ENCODE assay signal across 23 cellular contexts in the genomic region with DNA sequence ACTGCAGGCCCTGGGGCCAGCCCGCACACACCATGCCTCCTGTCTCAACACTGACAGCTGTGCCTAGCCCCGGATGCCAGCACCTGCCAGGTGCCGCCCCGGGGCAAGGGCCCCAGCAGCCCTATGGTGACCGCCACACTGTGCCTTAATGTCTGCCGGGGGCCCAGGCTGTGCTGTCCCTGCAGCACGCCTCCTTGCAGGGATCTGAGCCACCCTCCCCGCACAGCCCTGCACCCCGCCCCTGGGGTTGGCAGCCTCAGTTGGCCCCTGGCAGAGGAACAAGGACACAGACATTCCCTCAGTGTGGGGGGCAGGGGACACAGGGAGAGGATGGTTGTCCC. TPM values are rescaled to one million over a fixed set of nuclear protein-coding genes. Genes with fewer than 3 reads are reported as not detected.
DNase-seq lines count a peak whose midpoint lies in the region; ATAC-seq and TF ChIP-seq lines count a peak whose summit lies in the region.
"Had no signal": no experiment of that assay in that cellular context is flagged by ENCODE, and none has a peak within 500 bp of the region (broad histone marks: within the 10 kb centered on the region; RNA-seq: fewer than 3 reads in every experiment).

No MANE protein-coding gene starts in this region.

- peaks cover 23% of the 10 kb centered on the region for H3K79me2 ChIP-seq in MM.1S (ENCODE audit: low read length)

- TF ChIP-seq CTCF in activated CD8-positive, alpha-beta T cell treated with anti-CD3 and anti-CD28 coated beads for 36 hours (IDR thresholded peaks at IDR 0.05), result no peak
- TF ChIP-seq CTCF in MM.1S (IDR thresholded peaks at IDR 0.05; ENCODE audit: low read length), result no peak

- intact Hi-C loops in activated CD8-positive, alpha-beta T cell treated with anti-CD3 and anti-CD28 coated beads for 36 hours (cut with micrococcal nuclease), result no loop called here
- intact Hi-C loops in right cardiac atrium (cut with DNase I), result no loop called here

- H3K27me3 Mint-ChIP-seq in activated CD8-positive, alpha-beta T cell treated with anti-CD3 and anti-CD28 coated beads, Interleukin-2, amount 10 ng/mL, durations not matched to agents 7 days and 5 days (ENCODE audit: low read depth), result no peaks in the 10 kb centered on the region
- H3K27me3 Mint-ChIP-seq in activated CD8-positive, alpha-beta T cell treated with anti-CD3 and anti-CD28 coated beads for 36 hours, result no peaks in the 10 kb centered on the region
- H3K27me3 Mint-ChIP-seq: activated naive CD8-positive, alpha-beta T cell treated with anti-CD3 and anti-CD28 coated beads, Interleukin-2, amount 50 U/mL, for 24 hours; CD4-positive, alpha-beta T cell; progenitor cell of endocrine pancreas had no signal

- H3K4me1 Mint-ChIP-seq in activated CD8-positive, alpha-beta T cell treated with anti-CD3 and anti-CD28 coated beads, Interleukin-2, amount 10 ng/mL, durations not matched to agents 7 days and 5 days (ENCODE audit: low read depth), result peaks cover 30% of the 10 kb centered on the region
- H3K4me1 Mint-ChIP-seq in activated CD8-positive, alpha-beta T cell treated with anti-CD3 and anti-CD28 coated beads for 36 hours (ENCODE audit: low read depth), result peaks cover 27% of the 10 kb centered on the region

- H4K20me1 ChIP-seq in MM.1S (ENCODE audit: insufficient read depth, low read length), result no peaks in the 10 kb centered on the region

- no peaks in the 10 kb centered on the region for H3K9me3 ChIP-seq in MM.1S (replicated peaks; ENCODE audit: insufficient read depth, low read length)
- H3K9me3 ChIP-seq in right cardiac atrium (ENCODE audit: control insufficient read depth, low read length), result no peaks in the 10 kb centered on the region
- H3K9me3 ChIP-seq: body of pancreas, stomach, thyroid gland had no signal

- H3K4me1 ChIP-seq in MM.1S (ENCODE audit: low read length) (peaks cover 38% of the 10 kb centered on the region), right cardiac atrium (ENCODE audit: control insufficient read depth, insufficient read depth, low read length) (peaks cover 5% of the 10 kb centered on the region)

- 89% methylated on average over 9 of the region's 9 CpGs for WGBS in right cardiac atrium

- no peak for ATAC-seq in activated CD8-positive, alpha-beta T cell treated with anti-CD3 and anti-CD28 coated beads, Interleukin-2, amount 10 ng/mL, durations not matched to agents 7 days and 5 days
- no peak for ATAC-seq in activated CD8-positive, alpha-beta T cell treated with anti-CD3 and anti-CD28 coated beads for 36 hours
- peak in 1 of 2 donors; percentile 10 for ATAC-seq in right cardiac atrium
- no peak for ATAC-seq in HG03432 (IDR thresholded peaks at IDR 0.05; ENCODE audit: unreplicated experiment)
- ATAC-seq: activated naive CD8-positive, alpha-beta T cell treated with anti-CD3 and anti-CD28 coated beads, Interleukin-2, amount 50 U/mL, for 24 hours; body of pancreas; left lobe of liver had no signal

- no peak overlapping the region for H3K4me3 ChIP-seq in MM.1S (ENCODE audit: low read length)
- H3K4me3 ChIP-seq in right cardiac atrium (ENCODE audit: low read length), result no peak overlapping the region
- H3K4me3 ChIP-seq: body of pancreas, SK-N-MC, stomach, thyroid gland had no signal

- H3K27ac Mint-ChIP-seq in activated CD8-positive, alpha-beta T cell treated with anti-CD3 and anti-CD28 coated beads, Interleukin-2, amount 10 ng/mL, durations not matched to agents 7 days and 5 days, result peak overlapping the region; percentile 25
- H3K27ac Mint-ChIP-seq in activated CD8-positive, alpha-beta T cell treated with anti-CD3 and anti-CD28 coated beads for 36 hours, result no peak overlapping the region
- H3K27ac Mint-ChIP-seq: activated naive CD8-positive, alpha-beta T cell treated with anti-CD3 and anti-CD28 coated beads, Interleukin-2, amount 50 U/mL, for 24 hours; progenitor cell of endocrine pancreas had no signal

- H3K27ac ChIP-seq in MM.1S (ENCODE audit: low read length) (peak overlapping the region; percentile 99; the same call in 1 of the 2 replicates), right cardiac atrium (ENCODE audit: low read length) (no peak overlapping the region)
- H3K27ac ChIP-seq: SK-N-MC, thyroid gland had no signal

- no peak overlapping the region for H3K4me2 ChIP-seq in MM.1S (ENCODE audit: low read depth, low read length)

- no peaks in the 10 kb centered on the region for H3K9me2 ChIP-seq in MM.1S (replicated peaks; ENCODE audit: insufficient read depth, low read length)

- POLR2A ChIA-PET in activated CD8-positive, alpha-beta T cell treated with anti-CD3 and anti-CD28 coated beads, Interleukin-2, amount 10 ng/mL, durations not matched to agents 7 days and 5 days (lab: Charles Lee), result interaction anchor here (1.0 kb wide), 1 partner anchor 8 kb away, joined by 3 read pairs; no protein-coding TSS in a partner anchor
- POLR2A ChIA-PET in activated CD8-positive, alpha-beta T cell treated with anti-CD3 and anti-CD28 coated beads for 36 hours (lab: Charles Lee), result interaction anchor here (0.6 to 1.3 kb wide), 2 partner anchors 12 to 34 kb away, joined by 3 to 4 read pairs; no protein-coding TSS in a partner anchor

- no peak for DNase-seq in activated CD8-positive, alpha-beta T cell treated with anti-CD3 and anti-CD28 coated beads, Interleukin-2, amount 10 ng/mL, durations not matched to agents 7 days and 5 days
- DNase-seq in activated CD8-positive, alpha-beta T cell treated with anti-CD3 and anti-CD28 coated beads for 36 hours, result no peak
- DNase-seq in MM.1S (no peak), right cardiac atrium (peak; percentile 14 to 67 (median 51)), SHP77 treated with DMSO at 0.1 percent for 48 hours (lab: John Stamatoyannopoulos, UW) (no peak)
- DNase-seq: 8988T; activated CD4-positive, CD25-positive, alpha-beta regulatory T cell treated with anti-CD3 and anti-CD28 coated beads, Interleukin-2, amount 50 U/mL, for 72 hours; activated effector memory CD4-positive, alpha-beta T cell treated with anti-CD3 and anti-CD28 coated beads, Interleukin-2, amount 50 U/mL, for 16 hours; activated naive CD8-positive, alpha-beta T cell treated with anti-CD3 and anti-CD28 coated beads, Interleukin-2, amount 50 U/mL, for 24 hours; body of pancreas; CD4-positive, alpha-beta T cell; HCEC 1CT; hypothalamus; immature natural killer cell; NCI-H1105 treated with DMSO at 0.1 percent for 48 hours; NCI-H1930; NCI-H526 treated with DMSO at 0.1 percent for 48 hours; stomach; thyroid gland had no signal

- no peak overlapping the region for H3K9ac ChIP-seq in MM.1S (ENCODE audit: low read length)

- H3K27me3 ChIP-seq in MM.1S (replicated peaks; ENCODE audit: insufficient read depth, low read length), result no peaks in the 10 kb centered on the region
- H3K27me3 ChIP-seq in right cardiac atrium (ENCODE audit: control insufficient read depth, insufficient read depth), result no peaks in the 10 kb centered on the region
- H3K27me3 ChIP-seq: body of pancreas, stomach, thyroid gland had no signal

- H3K9me3 Mint-ChIP-seq in activated CD8-positive, alpha-beta T cell treated with anti-CD3 and anti-CD28 coated beads, Interleukin-2, amount 10 ng/mL, durations not matched to agents 7 days and 5 days (ENCODE audit: insufficient read depth), result no peaks in the 10 kb centered on the region
- H3K9me3 Mint-ChIP-seq in activated CD8-positive, alpha-beta T cell treated with anti-CD3 and anti-CD28 coated beads for 36 hours, result no peaks in the 10 kb centered on the region
- H3K9me3 Mint-ChIP-seq: activated naive CD8-positive, alpha-beta T cell treated with anti-CD3 and anti-CD28 coated beads, Interleukin-2, amount 50 U/mL, for 24 hours; CD4-positive, alpha-beta T cell; immature natural killer cell had no signal

- no peak overlapping the region for H3K4me3 Mint-ChIP-seq in activated CD8-positive, alpha-beta T cell treated with anti-CD3 and anti-CD28 coated beads, Interleukin-2, amount 10 ng/mL, durations not matched to agents 7 days and 5 days
- H3K4me3 Mint-ChIP-seq in activated CD8-positive, alpha-beta T cell treated with anti-CD3 and anti-CD28 coated beads for 36 hours, result no peak overlapping the region
- H3K4me3 Mint-ChIP-seq: activated naive CD8-positive, alpha-beta T cell treated with anti-CD3 and anti-CD28 coated beads, Interleukin-2, amount 50 U/mL, for 24 hours; CD4-positive, alpha-beta T cell; immature natural killer cell had no signal

- no peaks in the 10 kb centered on the region for H3K36me3 ChIP-seq in MM.1S (replicated peaks; ENCODE audit: insufficient read depth, low read length)

- H2AFZ ChIP-seq in MM.1S (ENCODE audit: low read length), result no peak overlapping the region

- peaks cover 27% of the 10 kb centered on the region for H3F3A ChIP-seq in MM.1S (ENCODE audit: insufficient read depth, low read length)

- H3K36me3 Mint-ChIP-seq in activated CD8-positive, alpha-beta T cell treated with anti-CD3 and anti-CD28 coated beads, Interleukin-2, amount 10 ng/mL, durations not matched to agents 7 days and 5 days (ENCODE audit: low read depth), result peaks cover 43% of the 10 kb centered on the region
- H3K36me3 Mint-ChIP-seq in activated CD8-positive, alpha-beta T cell treated with anti-CD3 and anti-CD28 coated beads for 36 hours (ENCODE audit: low read depth), result peaks cover 14% of the 10 kb centered on the region

- CTCF ChIA-PET in activated CD8-positive, alpha-beta T cell treated with anti-CD3 and anti-CD28 coated beads, Interleukin-2, amount 10 ng/mL, durations not matched to agents 7 days and 5 days (lab: Charles Lee), result interaction anchor here (1.2 kb wide), 1 partner anchor 12 kb away, joined by 6 read pairs; no protein-coding TSS in a partner anchor
- CTCF ChIA-PET in activated CD8-positive, alpha-beta T cell treated with anti-CD3 and anti-CD28 coated beads for 36 hours (lab: Charles Lee), result interaction anchor here (3.3 kb wide), 1 partner anchor 12 kb away, joined by 30 read pairs; no protein-coding TSS in a partner anchor

RNA-seq across cellular contexts. Expression of a gene that starts 8.5 kb away (rescaled TPM):
- 10 to 100 TPM; 53.0 to 61.2 TPM for total RNA-seq in activated CD8-positive, alpha-beta T cell treated with anti-CD3 and anti-CD28 coated beads, Interleukin-2, amount 10 ng/mL, durations not matched to agents 7 days and 5 days
- total RNA-seq in activated CD8-positive, alpha-beta T cell treated with anti-CD3 and anti-CD28 coated beads for 36 hours, result 10 to 100 TPM; 26.8 to 29.1 TPM
- total RNA-seq in right cardiac atrium, result 10 to 100 TPM; 21.2 to 44.3 (median 36.2) TPM
- 40.1 TPM for polyA plus RNA-seq in right cardiac atrium

RNA-seq across cellular contexts. Expression of a gene that starts 9.8 kb away (rescaled TPM):
- 100 to 1,000 TPM; 110 to 113 TPM for total RNA-seq in activated CD8-positive, alpha-beta T cell treated with anti-CD3 and anti-CD28 coated beads, Interleukin-2, amount 10 ng/mL, durations not matched to agents 7 days and 5 days
- 10 to 100 TPM; 39.1 to 40.5 TPM for total RNA-seq in activated CD8-positive, alpha-beta T cell treated with anti-CD3 and anti-CD28 coated beads for 36 hours
- 10 to 100 TPM; 40.4 to 61.6 (median 58.0) TPM for total RNA-seq in right cardiac atrium
- polyA plus RNA-seq in right cardiac atrium, result 108 TPM

RNA-seq across cellular contexts. Expression of a gene that starts 17.9 kb away (rescaled TPM):
- 1 to 10 TPM; 6.8 to 8.1 TPM for total RNA-seq in activated CD8-positive, alpha-beta T cell treated with anti-CD3 and anti-CD28 coated beads, Interleukin-2, amount 10 ng/mL, durations not matched to agents 7 days and 5 days
- total RNA-seq in activated CD8-positive, alpha-beta T cell treated with anti-CD3 and anti-CD28 coated beads for 36 hours, result 1 to 10 TPM; 4.5 to 6.2 TPM
- 10 to 100 TPM in 3 of 4 donors, 1 to 10 TPM in 1; 9.6 to 14.9 (median 11.7) TPM for total RNA-seq in right cardiac atrium
- 10.9 TPM for polyA plus RNA-seq in right cardiac atrium

RNA-seq across cellular contexts. Expression of a gene that starts 20.3 kb away (rescaled TPM):
- total RNA-seq in activated CD8-positive, alpha-beta T cell treated with anti-CD3 and anti-CD28 coated beads, Interleukin-2, amount 10 ng/mL, durations not matched to agents 7 days and 5 days, result 10 to 100 TPM; 27.9 to 33.3 TPM
- 10 to 100 TPM; 14.5 to 18.6 TPM for total RNA-seq in activated CD8-positive, alpha-beta T cell treated with anti-CD3 and anti-CD28 coated beads for 36 hours
- total RNA-seq in right cardiac atrium, result 1 to 10 TPM; 7.3 to 8.0 (median 7.6) TPM
- polyA plus RNA-seq in right cardiac atrium, result 3.5 TPM

RNA-seq across cellular contexts. Expression of a gene that starts 47.2 kb away (rescaled TPM):
- total RNA-seq in activated CD8-positive, alpha-beta T cell treated with anti-CD3 and anti-CD28 coated beads, Interleukin-2, amount 10 ng/mL, durations not matched to agents 7 days and 5 days, result 10 to 100 TPM; 21.6 to 23.8 TPM
- 10 to 100 TPM; 14.4 to 14.6 TPM for total RNA-seq in activated CD8-positive, alpha-beta T cell treated with anti-CD3 and anti-CD28 coated beads for 36 hours
- 1 to 10 TPM in 2 of 4 donors, under 1 TPM in 2; 0.53 to 1.4 (median 1.0) TPM for total RNA-seq in right cardiac atrium
- polyA plus RNA-seq in right cardiac atrium, result 0.84 TPM

Comparison
In these comparisons a context has a peak if more than half of its experiments do, and no peak if none do; other contexts are left out.
1. DNase-seq: peak in right cardiac atrium (3 of 3); none in activated CD8-positive, alpha-beta T cell treated with anti-CD3 and anti-CD28 coated beads, Interleukin-2, amount 10 ng/mL, durations not matched to agents 7 days and 5 days (single experiment), activated CD8-positive, alpha-beta T cell treated with anti-CD3 and anti-CD28 coated beads for 36 hours (single experiment), MM.1S (single experiment) and SHP77 treated with DMSO at 0.1 percent for 48 hours (single experiment).